1 cellular context compared by ENCODE assay signal in the genomic region with DNA sequence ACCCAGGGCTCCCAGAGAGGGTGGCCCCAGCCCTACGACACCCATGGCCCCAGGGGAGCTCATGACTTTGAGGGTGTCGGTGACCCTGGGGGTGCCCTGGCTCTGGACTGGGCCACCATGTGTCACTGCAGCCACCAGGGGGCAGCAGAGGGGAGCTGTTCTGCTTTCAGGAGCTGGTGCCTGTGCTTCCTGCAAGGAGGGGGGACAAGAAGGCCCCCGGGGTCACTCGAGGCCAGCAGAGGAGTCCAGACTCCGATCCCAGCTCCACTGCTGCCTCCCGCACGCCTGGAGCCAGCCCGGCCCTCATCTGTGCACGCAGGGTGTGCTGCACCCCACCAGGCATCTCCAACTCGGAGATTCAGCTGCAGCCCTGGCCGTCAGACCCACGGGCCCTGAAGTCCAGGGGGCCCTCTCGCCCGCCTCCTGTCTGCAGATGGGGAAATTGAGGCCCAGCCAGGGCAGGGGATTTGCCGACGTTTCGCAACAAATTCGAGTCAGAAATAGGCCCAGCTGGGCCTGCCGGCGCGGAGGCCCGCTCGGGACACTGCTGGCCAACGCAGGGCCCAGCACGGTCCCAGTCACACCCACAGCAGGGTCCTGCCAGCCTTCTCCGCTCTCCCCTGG.
TF ChIP-seq lines count a peak whose summit lies in the region.

No MANE protein-coding gene starts in this region.

TF ChIP-seq in GM23338, 12 proteins besides CTCF, POLR2A, EP300 and RAD21 (continued from another document):
- TF ChIP-seq NANOG (IDR thresholded peaks at IDR 0.05; ENCODE audit: borderline replicate concordance) (no peak), EZH2phosphoT487 (IDR thresholded peaks at IDR 0.05; ENCODE audit: unreplicated experiment) (no peak), CREB1 (CRISPR knock-in tag; IDR thresholded peaks at IDR 0.05; ENCODE audit: low read depth) (no peak), JUNB (IDR thresholded peaks at IDR 0.05; ENCODE audit: unreplicated experiment) (no peak), ZNF114 (CRISPR knock-in tag; IDR thresholded peaks at IDR 0.05) (no peak)
TF ChIP-seq in GM23338: peak in this region for 0.
